ENCODE assay signal across 18 cellular contexts in genomic region chr12:14430394-14430986, GRCh38.
DNase-seq lines count a peak whose midpoint lies in the region; ATAC-seq and TF ChIP-seq lines count a peak whose summit lies in the region.
"Had no signal": no experiment of that assay in that cellular context is flagged by ENCODE, and none has a peak within 500 bp of the region (broad histone marks: within the 10 kb centered on the region; RNA-seq: fewer than 3 reads in every experiment).

No MANE protein-coding gene starts in this region.

- TF ChIP-seq CTCF in Caco-2 (IDR thresholded peaks at IDR 0.05; ENCODE audit: insufficient read depth in 1 of 2, low read depth in 1 of 2, low read length in 1 of 2, severe bottlenecking in 1 of 2, unreplicated experiment in 1 of 2) (no peak), mesothelial cell of epicardium (IDR thresholded peaks at IDR 0.05; ENCODE audit: unreplicated experiment) (no peak)

- H3K9me3 ChIP-seq in Caco-2, result no peaks in the 10 kb centered on the region; the same call in 1 of the 2 replicates
- H3K9me3 ChIP-seq: Peyer's patch had no signal

- H3K4me1 ChIP-seq in Caco-2, result no peaks in the 10 kb centered on the region

- peaks cover 7% of the 10 kb centered on the region for H3K9me3 Mint-ChIP-seq in activated naive CD8-positive, alpha-beta T cell (ENCODE audit: low read depth)
- peaks cover 17% of the 10 kb centered on the region for H3K9me3 Mint-ChIP-seq in activated naive CD8-positive, alpha-beta T cell treated with anti-CD3 and anti-CD28 coated beads for 36 hours
- peaks cover 15% of the 10 kb centered on the region for H3K9me3 Mint-ChIP-seq in activated CD8-positive, alpha-beta T cell treated with anti-CD3 and anti-CD28 coated beads, Interleukin-2, amount 10 ng/mL, durations not matched to agents 7 days and 5 days (ENCODE audit: insufficient read depth)
- H3K9me3 Mint-ChIP-seq in immature natural killer cell (peaks cover 0 to 2% (median 0%) of the 10 kb centered on the region in 6 donors), Caco-2 (ENCODE audit: unreplicated experiment) (peaks cover 14% of the 10 kb centered on the region), mesothelial cell of epicardium (peaks cover 22% of the 10 kb centered on the region)
- H3K9me3 Mint-ChIP-seq: HFFc6 had no signal

- intact Hi-C loops in Caco-2 (cut with micrococcal nuclease; ENCODE audit: unreplicated experiment), result no loop called here

- CTCF ChIA-PET in activated CD8-positive, alpha-beta T cell treated with anti-CD3 and anti-CD28 coated beads, Interleukin-2, amount 10 ng/mL, durations not matched to agents 7 days and 5 days (lab: Charles Lee), result interaction anchor here (2.0 kb wide), 1 partner anchor 192 kb away, joined by 7 read pairs; no protein-coding TSS in a partner anchor
- CTCF ChIA-PET in Caco-2 (lab: Charles Lee), result no interaction called here

- H3K4me3 ChIP-seq in Caco-2 (ENCODE audit: low read depth, low read length), result no peak overlapping the region
- H3K4me3 ChIP-seq: Peyer's patch had no signal

- BruUV-seq in Caco-2 (replicated peaks; lab: Mats Ljungman, UMichigan), result no TSS peak

- no peaks in the 10 kb centered on the region for H3K27me3 ChIP-seq in Caco-2 (replicated peaks; ENCODE audit: control insufficient read depth, insufficient read depth, low read length)
- H3K27me3 ChIP-seq: Peyer's patch had no signal

- H3K36me3 Mint-ChIP-seq in activated naive CD8-positive, alpha-beta T cell, result peaks cover 33% of the 10 kb centered on the region
- H3K36me3 Mint-ChIP-seq in activated naive CD8-positive, alpha-beta T cell treated with anti-CD3 and anti-CD28 coated beads for 36 hours, result peaks cover 67% of the 10 kb centered on the region
- peaks cover 72% of the 10 kb centered on the region for H3K36me3 Mint-ChIP-seq in activated CD8-positive, alpha-beta T cell treated with anti-CD3 and anti-CD28 coated beads, Interleukin-2, amount 10 ng/mL, durations not matched to agents 7 days and 5 days (ENCODE audit: low read depth)
- peaks cover 7 to 19% (median 10%) of the 10 kb centered on the region in 3 donors for H3K36me3 Mint-ChIP-seq in immature natural killer cell
- H3K36me3 Mint-ChIP-seq in Caco-2 (ENCODE audit: insufficient read depth, unreplicated experiment), result peaks cover 23% of the 10 kb centered on the region
- H3K36me3 Mint-ChIP-seq in mesothelial cell of epicardium, result peaks cover 58% of the 10 kb centered on the region

- no peak for DNase-seq in activated naive CD8-positive, alpha-beta T cell treated with anti-CD3 and anti-CD28 coated beads for 36 hours
- no peak for DNase-seq in activated CD8-positive, alpha-beta T cell treated with anti-CD3 and anti-CD28 coated beads, Interleukin-2, amount 10 ng/mL, durations not matched to agents 7 days and 5 days
- DNase-seq in immature natural killer cell (no peak), Caco-2 (no peak), mesothelial cell of epicardium (ENCODE audit: low spot score in 2 of 2, unreplicated experiment in 2 of 2) (no peak)
- no peak for DNase-seq in activated CD4-positive, alpha-beta T cell treated with anti-CD3 and anti-CD28 coated beads, Interleukin-2, amount 50 U/mL, for 4 hours
- DNase-seq in NK-92 treated with Interleukin-12 subunit alpha and Interleukin-12 subunit beta, amount 100 ng/mL, for 24 hours (lab: John Stamatoyannopoulos, UW), result no peak
- DNase-seq: 8988T, DMS153, HFFc6, NCI-H1436, NCI-H2029 treated with DMSO at 0.1 percent for 48 hours, NCI-H2171 treated with DMSO at 0.1 percent for 48 hours, NCI-H446 treated with DMSO at 0.1 percent for 48 hours, NCI-H748 treated with DMSO at 0.1 percent for 48 hours, Peyer's patch had no signal

- POLR2A ChIA-PET in activated CD8-positive, alpha-beta T cell treated with anti-CD3 and anti-CD28 coated beads, Interleukin-2, amount 10 ng/mL, durations not matched to agents 7 days and 5 days (lab: Charles Lee), result no interaction called here
- POLR2A ChIA-PET in Caco-2 (lab: Charles Lee), result no interaction called here

- peaks cover 2% of the 10 kb centered on the region; the same call in 1 of the 2 replicates for H3K36me3 ChIP-seq in Caco-2 (ENCODE audit: control insufficient read depth, insufficient read depth, low read length)

- H3K27ac Mint-ChIP-seq in activated naive CD8-positive, alpha-beta T cell, result peak overlapping the region; percentile 19
- H3K27ac Mint-ChIP-seq in activated naive CD8-positive, alpha-beta T cell treated with anti-CD3 and anti-CD28 coated beads for 36 hours, result no peak overlapping the region
- H3K27ac Mint-ChIP-seq in activated CD8-positive, alpha-beta T cell treated with anti-CD3 and anti-CD28 coated beads, Interleukin-2, amount 10 ng/mL, durations not matched to agents 7 days and 5 days, result peak overlapping the region; percentile 5
- H3K27ac Mint-ChIP-seq in immature natural killer cell (peak overlapping the region in 2 of 6 donors; percentile 46 to 55), Caco-2 (ENCODE audit: unreplicated experiment) (no peak overlapping the region), mesothelial cell of epicardium (no peak overlapping the region)
- H3K27ac Mint-ChIP-seq: HFFc6 had no signal

- no peak overlapping the region for H3K4me3 Mint-ChIP-seq in activated naive CD8-positive, alpha-beta T cell
- no peak overlapping the region for H3K4me3 Mint-ChIP-seq in activated naive CD8-positive, alpha-beta T cell treated with anti-CD3 and anti-CD28 coated beads for 36 hours
- H3K4me3 Mint-ChIP-seq in activated CD8-positive, alpha-beta T cell treated with anti-CD3 and anti-CD28 coated beads, Interleukin-2, amount 10 ng/mL, durations not matched to agents 7 days and 5 days, result no peak overlapping the region
- peak overlapping the region in 3 of 5 donors; percentile 7 to 39 (median 33) for H3K4me3 Mint-ChIP-seq in immature natural killer cell
- H3K4me3 Mint-ChIP-seq in Caco-2 (ENCODE audit: unreplicated experiment), result no peak overlapping the region
- H3K4me3 Mint-ChIP-seq in mesothelial cell of epicardium, result no peak overlapping the region
- H3K4me3 Mint-ChIP-seq: HFFc6 had no signal

- peaks cover 66% of the 10 kb centered on the region for H3K4me1 Mint-ChIP-seq in activated naive CD8-positive, alpha-beta T cell (ENCODE audit: low read depth)
- H3K4me1 Mint-ChIP-seq in activated naive CD8-positive, alpha-beta T cell treated with anti-CD3 and anti-CD28 coated beads for 36 hours, result peaks cover 53% of the 10 kb centered on the region
- peaks cover 26% of the 10 kb centered on the region for H3K4me1 Mint-ChIP-seq in activated CD8-positive, alpha-beta T cell treated with anti-CD3 and anti-CD28 coated beads, Interleukin-2, amount 10 ng/mL, durations not matched to agents 7 days and 5 days (ENCODE audit: low read depth)
- H3K4me1 Mint-ChIP-seq in immature natural killer cell, result peaks cover 71 to 84% of the 10 kb centered on the region in 2 donors
- H3K4me1 Mint-ChIP-seq in Caco-2 (ENCODE audit: low read depth, unreplicated experiment), result no peaks in the 10 kb centered on the region
- peaks cover 13% of the 10 kb centered on the region for H3K4me1 Mint-ChIP-seq in mesothelial cell of epicardium

- ATAC-seq in activated CD8-positive, alpha-beta T cell treated with anti-CD3 and anti-CD28 coated beads, Interleukin-2, amount 10 ng/mL, durations not matched to agents 7 days and 5 days, result no peak
- ATAC-seq: Right ventricle myocardium inferior had no signal

- H3K27me3 Mint-ChIP-seq in activated naive CD8-positive, alpha-beta T cell, result no peaks in the 10 kb centered on the region
- no peaks in the 10 kb centered on the region for H3K27me3 Mint-ChIP-seq in activated naive CD8-positive, alpha-beta T cell treated with anti-CD3 and anti-CD28 coated beads for 36 hours
- H3K27me3 Mint-ChIP-seq in activated CD8-positive, alpha-beta T cell treated with anti-CD3 and anti-CD28 coated beads, Interleukin-2, amount 10 ng/mL, durations not matched to agents 7 days and 5 days (ENCODE audit: low read depth), result no peaks in the 10 kb centered on the region
- peaks cover 0 to 1% (median 0%) of the 10 kb centered on the region in 3 donors for H3K27me3 Mint-ChIP-seq in immature natural killer cell (ENCODE audit: low read depth in 3 of 3)
- H3K27me3 Mint-ChIP-seq in Caco-2 (ENCODE audit: insufficient read depth, unreplicated experiment), result no peaks in the 10 kb centered on the region
- H3K27me3 Mint-ChIP-seq in mesothelial cell of epicardium (ENCODE audit: low read depth), result no peaks in the 10 kb centered on the region

Comparison
In these comparisons a context has a peak if more than half of its experiments do, and no peak if none do; other contexts are left out.
1. H3K27ac Mint-ChIP-seq: peak in activated naive CD8-positive, alpha-beta T cell (single experiment) and activated CD8-positive, alpha-beta T cell treated with anti-CD3 and anti-CD28 coated beads, Interleukin-2, amount 10 ng/mL, durations not matched to agents 7 days and 5 days (single experiment); none in activated naive CD8-positive, alpha-beta T cell treated with anti-CD3 and anti-CD28 coated beads for 36 hours (single experiment), Caco-2 (single experiment) and mesothelial cell of epicardium (single experiment).
2. H3K4me3 Mint-ChIP-seq: peak in immature natural killer cell (3 of 5); none in activated naive CD8-positive, alpha-beta T cell (single experiment), activated naive CD8-positive, alpha-beta T cell treated with anti-CD3 and anti-CD28 coated beads for 36 hours (single experiment), activated CD8-positive, alpha-beta T cell treated with anti-CD3 and anti-CD28 coated beads, Interleukin-2, amount 10 ng/mL, durations not matched to agents 7 days and 5 days (single experiment), Caco-2 (single experiment) and mesothelial cell of epicardium (single experiment).